ENCODE assay signal across 8 cellular contexts in genomic region chr6:10838794-10839333, GRCh38. TPM values are rescaled to one million over a fixed set of nuclear protein-coding genes. Genes with fewer than 3 reads are reported as not detected.
A peak's percentile ranks its signal among the peaks of the same experiment; 100 is the strongest.
DNase-seq lines count a peak whose midpoint lies in the region; ATAC-seq, FAIRE-seq and TF ChIP-seq lines count a peak whose summit lies in the region.

No MANE protein-coding gene starts in this region.

- ATAC-seq in GM21367 (IDR thresholded peaks at IDR 0.05; ENCODE audit: unreplicated experiment), result peak; percentile 56
- peak; percentile 54 for ATAC-seq in HG03565 (IDR thresholded peaks at IDR 0.05; ENCODE audit: unreplicated experiment)
- ATAC-seq in activated T-helper 17 cell treated with anti-CD3 and anti-CD28 coated beads, Interleukin-2, amount 50 U/mL, for 72 hours (replicated peaks), result peak; percentile 83

- H3K27me3 ChIP-seq in stomach, result peaks cover 0 to 38% (median 24%) of the 10 kb centered on the region in 3 donors

- peak overlapping the region; percentile 80 for H3K4me3 Mint-ChIP-seq in activated T-helper 17 cell treated with anti-CD3 and anti-CD28 coated beads, Interleukin-2, amount 50 U/mL, for 72 hours

- no peak for TF ChIP-seq EP300 in stomach (IDR thresholded peaks at IDR 0.05)

- TF ChIP-seq POLR2A in stomach (IDR thresholded peaks at IDR 0.05), result no peak

- H3K27ac ChIP-seq in kidney (ENCODE audit: low read depth in 2 of 2, low read length in 2 of 2), result no peak overlapping the region
- peak overlapping the region in 4 of 5 donors; percentile 45 to 84 (median 72) for H3K27ac ChIP-seq in stomach

- CTCF ChIA-PET in GM10248 (lab: Yijun Ruan, JAX), result interaction anchor here (0.8 to 1.5 kb wide), 3 partner anchors 18 to 374 kb away, joined by 3 read pairs; no protein-coding TSS in a partner anchor

- POLR2A ChIA-PET in GM10248 (lab: Yijun Ruan, JAX), result no interaction called here

- FAIRE-seq in kidney (lab: Jason Lieb, UNC), result no peak

- peaks cover 20% of the 10 kb centered on the region for H3K4me1 Mint-ChIP-seq in activated T-helper 17 cell treated with anti-CD3 and anti-CD28 coated beads, Interleukin-2, amount 50 U/mL, for 72 hours

- intact Hi-C loops in kidney (cut with DNase I) (no loop called here), stomach (cut with DNase I; ENCODE audit: low total_unique reads) (no loop called here)

- peak overlapping the region; percentile 72 to 79 for H3K4me3 ChIP-seq in kidney (ENCODE audit: low read length in 2 of 2)
- peak overlapping the region; percentile 62 to 79 (median 68) for H3K4me3 ChIP-seq in stomach

- 57 to 63% (median 58%) methylated on average over 8 of the region's 8 CpGs for WGBS in stomach, 5 donors

- no peaks in the 10 kb centered on the region for H3K36me3 ChIP-seq in kidney (ENCODE audit: control insufficient read depth in 1 of 2, insufficient read depth in 2 of 2, low read length in 2 of 2)
- H3K36me3 ChIP-seq in stomach, result no peaks in the 10 kb centered on the region

- H3K9ac ChIP-seq in kidney (ENCODE audit: low read length in 2 of 2), result peak overlapping the region; percentile 3 to 59

- peaks cover 8% of the 10 kb centered on the region for H3K36me3 Mint-ChIP-seq in activated T-helper 17 cell treated with anti-CD3 and anti-CD28 coated beads, Interleukin-2, amount 50 U/mL, for 72 hours (ENCODE audit: low read depth)

- H3K9me3 ChIP-seq in kidney (ENCODE audit: control insufficient read depth in 1 of 2, low read length in 2 of 2) (no peaks in the 10 kb centered on the region), stomach (peaks cover 0 to 5% (median 2%) of the 10 kb centered on the region in 4 donors)

- DNase-seq in GM10248 (ENCODE audit: extremely low spot score), result peak; percentile 70
- no peak for DNase-seq in kidney
- no peak for DNase-seq in stomach
- no peak for DNase-seq in COLO829 (ENCODE audit: low spot score)
- DNase-seq in central memory CD4-positive, alpha-beta T cell, result no peak

- no peaks in the 10 kb centered on the region for H3K4me1 ChIP-seq in kidney (ENCODE audit: control insufficient read depth in 1 of 2, insufficient read depth in 1 of 2, low read depth in 1 of 2, low read length in 2 of 2)
- peaks cover 14 to 27% (median 20%) of the 10 kb centered on the region in 4 donors for H3K4me1 ChIP-seq in stomach

- H3K27me3 Mint-ChIP-seq in activated T-helper 17 cell treated with anti-CD3 and anti-CD28 coated beads, Interleukin-2, amount 50 U/mL, for 72 hours, result peaks cover 43% of the 10 kb centered on the region

- TF ChIP-seq CTCF in GM10248 (IDR thresholded peaks at IDR 0.05; ENCODE audit: control extremely low read depth, extremely low read depth, low read depth, missing control alignments) (no peak), kidney (IDR thresholded peaks at IDR 0.05; ENCODE audit: borderline replicate concordance, extremely low read depth, insufficient read depth) (no peak), stomach (IDR thresholded peaks at IDR 0.05) (no peak)

- peak overlapping the region; percentile 99 for H3K27ac Mint-ChIP-seq in activated T-helper 17 cell treated with anti-CD3 and anti-CD28 coated beads, Interleukin-2, amount 50 U/mL, for 72 hours

- peaks cover 5% of the 10 kb centered on the region for H3K9me3 Mint-ChIP-seq in activated T-helper 17 cell treated with anti-CD3 and anti-CD28 coated beads, Interleukin-2, amount 50 U/mL, for 72 hours

RNA-seq across cellular contexts. Expression of gene MAK, which starts 0.5 kb away (rescaled TPM):
- total RNA-seq in activated T-helper 17 cell treated with anti-CD3 and anti-CD28 coated beads, Interleukin-2, amount 50 U/mL, for 72 hours, result 1 to 10 TPM in 1 of 2 donors, under 1 TPM in 1; 0.84 to 1.1 TPM
- total RNA-seq in kidney, result 0.66 TPM
- polyA plus RNA-seq in kidney (ENCODE audit: insufficient read depth, low read depth, low replicate concordance), result not detected
- total RNA-seq in stomach, result 1 to 10 TPM in 1 of 5 donors, not detected in 4; 1.0 TPM
- under 1 TPM in 2 of 3 donors, not detected in 1; 0.05 to 0.06 TPM for polyA plus RNA-seq in stomach

RNA-seq across cellular contexts. Expression of gene GCM2, which starts 43.0 kb away (rescaled TPM):
- total RNA-seq in activated T-helper 17 cell treated with anti-CD3 and anti-CD28 coated beads, Interleukin-2, amount 50 U/mL, for 72 hours, result not detected
- total RNA-seq in kidney, result not detected
- polyA plus RNA-seq in kidney (ENCODE audit: insufficient read depth, low read depth, low replicate concordance), result not detected
- not detected for total RNA-seq in stomach
- not detected for polyA plus RNA-seq in stomach

RNA-seq across cellular contexts. Expression of gene SYCP2L, which starts 48.0 kb away (rescaled TPM):
- under 1 TPM in 1 of 2 donors, not detected in 1; 0.50 TPM for total RNA-seq in activated T-helper 17 cell treated with anti-CD3 and anti-CD28 coated beads, Interleukin-2, amount 50 U/mL, for 72 hours
- total RNA-seq in kidney (1.5 TPM), stomach (1 to 10 TPM in 1 of 5 donors, under 1 TPM in 1, not detected in 3; 0.58 to 2.6 TPM)
- polyA plus RNA-seq in kidney (ENCODE audit: insufficient read depth, low read depth, low replicate concordance) (1.0 TPM), stomach (under 1 TPM in 1 of 3 donors, not detected in 2; 0.15 TPM)

Comparison
In these comparisons a context has a peak if more than half of its experiments do, and no peak if none do; other contexts are left out.
1. H3K27ac ChIP-seq: peak in stomach (4 of 5); none in kidney (0 of 2).
2. Peak in every context shown above with its lines, with median percentiles within 50 percentile points of each other: ATAC-seq.